20 cellular contexts compared by ENCODE assay signal in genomic region chr5:56850423-56850822, GRCh38.
"Had no signal": no experiment of that assay in that cellular context is flagged by ENCODE, and none has a peak within 500 bp of the region (broad histone marks: within the 10 kb centered on the region; RNA-seq: fewer than 3 reads in every experiment).

No MANE protein-coding gene starts in this region.

- H3K27me3 Mint-ChIP-seq: activated CD4-positive, alpha-beta memory T cell treated with anti-CD3 and anti-CD28 coated beads, Interleukin-2, amount 10 ng/mL, durations not matched to agents 7 days and 5 days; activated CD4-positive, alpha-beta T cell treated with anti-CD3 and anti-CD28 coated beads, Interleukin-2, amount 10 ng/mL, durations not matched to agents 24 days and 14 days; stimulated activated memory B cell treated with anti-CD40 and anti-IgM and Interleukin-4, amounts not matched to agents 10 μg/mL and 1 μg/mL and 100 μg/mL, for 72 hours; type B pancreatic cell had no signal

- H3K27me3 ChIP-seq: esophagus muscularis mucosa, gastroesophageal sphincter, stomach, suprapubic skin had no signal

- DNase-seq: activated CD4-positive, alpha-beta memory T cell treated with anti-CD3 and anti-CD28 coated beads, Interleukin-2, amount 10 ng/mL, durations not matched to agents 7 days and 5 days; activated CD4-positive, alpha-beta T cell treated with anti-CD3 and anti-CD28 coated beads, Interleukin-2, amount 10 ng/mL, durations not matched to agents 24 days and 14 days; dermis blood vessel endothelial cell; head of caudate nucleus; hypothalamus; left ventricle myocardium superior; mammary epithelial cell; nucleus accumbens; posterior cingulate gyrus; small intestine; stimulated activated CD4-positive, alpha-beta T cell treated with anti-CD3 and anti-CD28 coated beads, Interleukin-2, amount 100 ng/mL, for 24 hours; stomach; SW 1271 had no signal

- H3K9me3 ChIP-seq: esophagus muscularis mucosa, gastroesophageal sphincter, stomach, suprapubic skin had no signal

- FAIRE-seq: astrocyte, small intestine had no signal

- H3K4me3 ChIP-seq: esophagus muscularis mucosa, gastroesophageal sphincter, stomach, suprapubic skin had no signal

- H3K4me3 Mint-ChIP-seq: type B pancreatic cell had no signal

- H3K36me3 Mint-ChIP-seq: activated naive CD4-positive, alpha-beta T cell treated with anti-CD3 and anti-CD28 coated beads, Interleukin-2, amount 50 U/mL, for 72 hours had no signal

- H3K9me3 Mint-ChIP-seq: activated CD4-positive, alpha-beta memory T cell treated with anti-CD3 and anti-CD28 coated beads, Interleukin-2, amount 10 ng/mL, durations not matched to agents 7 days and 5 days; activated CD4-positive, alpha-beta T cell treated with anti-CD3 and anti-CD28 coated beads, Interleukin-2, amount 10 ng/mL, durations not matched to agents 24 days and 14 days; activated naive CD4-positive, alpha-beta T cell treated with anti-CD3 and anti-CD28 coated beads, Interleukin-2, amount 50 U/mL, for 72 hours; stimulated activated memory B cell treated with anti-CD40 and anti-IgM and Interleukin-4, amounts not matched to agents 10 μg/mL and 1 μg/mL and 100 μg/mL, for 72 hours; type B pancreatic cell had no signal

- H3K36me3 ChIP-seq: esophagus muscularis mucosa, gastroesophageal sphincter, stomach, suprapubic skin had no signal

- H3K27ac ChIP-seq: esophagus muscularis mucosa, gastroesophageal sphincter, suprapubic skin had no signal
